1 cellular context compared by ENCODE assay signal in the genomic region with DNA sequence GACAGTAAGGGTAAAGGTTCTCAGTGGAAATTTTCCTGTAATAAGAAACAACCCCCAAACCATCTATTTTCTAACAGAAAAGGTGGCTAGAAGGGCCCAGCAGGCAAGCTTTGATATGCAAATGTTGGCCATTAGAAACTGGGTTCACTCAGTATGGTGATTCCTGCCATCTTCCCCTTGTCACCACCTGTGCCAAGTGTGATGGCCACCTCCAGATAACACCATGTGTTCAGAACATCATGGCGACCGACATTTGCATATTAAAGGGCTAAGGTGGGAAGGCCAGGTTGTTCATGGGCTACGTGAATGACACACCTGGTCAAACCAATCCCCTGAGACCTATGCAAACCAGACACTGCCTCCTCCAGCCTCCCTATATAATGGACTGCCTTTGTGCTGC.
TF ChIP-seq lines count a peak whose summit lies in the region.

No MANE protein-coding gene starts in this region.

TF ChIP-seq in A549, 52 proteins besides CTCF, POLR2A, EP300 and RAD21 (continued from another document):
- TF ChIP-seq RCOR1 (IDR thresholded peaks at IDR 0.05; ENCODE audit: low read depth, low read length) (no peak), ZSCAN20 (CRISPR knock-in tag; IDR thresholded peaks at IDR 0.05) (no peak), TFCP2L1 (CRISPR knock-in tag; IDR thresholded peaks at IDR 0.05) (no peak), CBX2 (IDR thresholded peaks at IDR 0.05; ENCODE audit: borderline replicate concordance, low read depth) (no peak), MAZ (IDR thresholded peaks at IDR 0.05; ENCODE audit: borderline replicate concordance, low read depth, low read length) (no peak)
- TF ChIP-seq, protein P1, sequence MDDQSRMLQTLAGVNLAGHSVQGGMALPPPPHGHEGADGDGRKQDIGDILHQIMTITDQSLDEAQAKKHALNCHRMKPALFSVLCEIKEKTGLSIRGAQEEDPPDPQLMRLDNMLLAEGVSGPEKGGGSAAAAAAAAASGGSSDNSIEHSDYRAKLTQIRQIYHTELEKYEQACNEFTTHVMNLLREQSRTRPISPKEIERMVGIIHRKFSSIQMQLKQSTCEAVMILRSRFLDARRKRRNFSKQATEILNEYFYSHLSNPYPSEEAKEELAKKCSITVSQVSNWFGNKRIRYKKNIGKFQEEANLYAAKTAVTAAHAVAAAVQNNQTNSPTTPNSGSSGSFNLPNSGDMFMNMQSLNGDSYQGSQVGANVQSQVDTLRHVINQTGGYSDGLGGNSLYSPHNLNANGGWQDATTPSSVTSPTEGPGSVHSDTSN (IDR thresholded peaks at IDR 0.05), result no peak
